ENCODE assay signal across 18 cellular contexts in the genomic region with DNA sequence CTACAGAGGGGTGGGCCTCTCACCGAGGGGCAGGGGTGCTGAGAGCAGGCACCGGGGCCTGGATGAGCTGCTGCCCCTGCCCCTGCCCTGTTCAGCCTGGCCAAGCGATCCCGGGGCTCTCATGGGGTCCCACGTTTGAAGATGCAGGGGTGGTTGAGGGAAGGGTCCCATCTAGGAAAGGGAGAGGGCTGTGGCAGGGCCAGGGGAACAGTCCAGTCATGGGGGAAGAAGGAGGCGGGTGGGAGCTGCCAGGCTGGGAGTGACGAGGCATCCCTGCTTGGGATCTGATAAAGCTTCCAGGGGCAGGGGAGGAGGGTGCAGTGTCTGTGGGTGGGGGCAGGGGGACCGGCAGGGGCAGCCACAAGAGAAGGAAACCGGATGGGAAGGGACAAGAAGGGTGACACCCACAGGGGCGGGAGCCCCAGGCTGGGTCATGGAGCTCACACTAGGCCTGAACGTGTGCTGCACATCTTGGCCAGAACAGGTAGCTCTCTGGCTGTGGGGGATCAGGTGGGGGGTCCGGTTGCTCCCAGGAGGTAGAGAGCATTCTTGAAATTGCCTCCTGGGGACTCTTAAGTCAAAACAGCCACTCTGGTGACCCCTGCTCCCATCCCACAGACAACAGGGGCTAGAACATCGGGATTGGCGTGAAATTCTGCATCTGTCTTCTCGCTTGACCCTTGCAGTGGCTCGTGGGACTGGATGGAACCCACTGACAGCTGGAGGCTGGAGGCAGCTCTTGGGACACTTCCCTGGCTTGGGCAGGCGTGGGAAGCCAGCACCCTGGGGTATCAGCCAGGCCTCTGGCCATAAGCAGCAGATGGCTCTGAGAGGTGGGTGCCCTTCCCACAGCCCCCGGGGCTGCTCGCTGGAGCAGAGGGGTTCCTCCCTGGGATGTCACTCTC. TPM values are rescaled to one million over a fixed set of nuclear protein-coding genes. Genes with fewer than 3 reads are reported as not detected.
DNase-seq lines count a peak whose midpoint lies in the region; ATAC-seq, FAIRE-seq and TF ChIP-seq lines count a peak whose summit lies in the region.
"Had no signal": no experiment of that assay in that cellular context is flagged by ENCODE, and none has a peak within 500 bp of the region (broad histone marks: within the 10 kb centered on the region; RNA-seq: fewer than 3 reads in every experiment).

No MANE protein-coding gene starts in this region.

- ATAC-seq in K562 (peak; percentile 86), heart left ventricle (no peak), GM19455 (IDR thresholded peaks at IDR 0.05; ENCODE audit: unreplicated experiment) (no peak), GM18870 (IDR thresholded peaks at IDR 0.05; ENCODE audit: unreplicated experiment) (no peak)
- ATAC-seq: PC-3 had no signal

- H2BK120ac ChIP-seq in neuronal stem cell (ENCODE audit: low read depth, low read length): no peak overlapping the region

- no peaks in the 10 kb centered on the region for H3K79me1 ChIP-seq in neuronal stem cell (ENCODE audit: low read depth, low read length)

- H3K9me3 ChIP-seq in BLaER1 treated with 17β-estradiol and CSF1 and Interleukin-3, amounts not matched to agents 10 nM and 100 nM (replicated peaks in 1 of 11): no peaks in the 10 kb centered on the region
- H3K9me3 ChIP-seq in K562 (replicated peaks; ENCODE audit: control insufficient read depth, insufficient read depth, low read depth, low read length) (no peaks in the 10 kb centered on the region), neuronal stem cell (replicated peaks in 1 of 2; ENCODE audit: control insufficient read depth in 2 of 2, insufficient read depth in 1 of 2, low read depth in 1 of 2, low read length in 2 of 2) (no peaks in the 10 kb centered on the region), heart left ventricle (no peaks in the 10 kb centered on the region)
- H3K9me3 ChIP-seq: HAP-1 had no signal

- peak overlapping the region; percentile 31 for H3K14ac ChIP-seq in neuronal stem cell (ENCODE audit: low read length)

- no peak overlapping the region for H3K4me3 ChIP-seq in BLaER1 treated with 17β-estradiol and CSF1 and Interleukin-3, amounts not matched to agents 10 nM and 100 nM
- peak overlapping the region; percentile 19; the same call in 1 of the 2 replicates for H3K4me3 ChIP-seq in K562
- H3K4me3 ChIP-seq in neuronal stem cell (ENCODE audit: low read length in 2 of 2): no peak overlapping the region
- no peak overlapping the region for H3K4me3 ChIP-seq in heart left ventricle
- H3K4me3 ChIP-seq: HAP-1, SK-N-MC had no signal

- no peaks in the 10 kb centered on the region for H3K36me3 ChIP-seq in BLaER1 treated with 17β-estradiol and CSF1 and Interleukin-3, amounts not matched to agents 10 nM and 100 nM
- H3K36me3 ChIP-seq in K562 (ENCODE audit: control insufficient read depth, insufficient read depth, low read length): no peaks in the 10 kb centered on the region
- H3K36me3 ChIP-seq in neuronal stem cell (replicated peaks in 1 of 2; ENCODE audit: control insufficient read depth in 2 of 2, insufficient read depth in 2 of 2, low read length in 2 of 2): no peaks in the 10 kb centered on the region
- H3K36me3 ChIP-seq in heart left ventricle: no peaks in the 10 kb centered on the region
- H3K36me3 ChIP-seq: HAP-1 had no signal

- DNase-seq in OCI-M1 (lab: John Stamatoyannopoulos, UW): peak; percentile 87
- DNase-seq in K562 (ENCODE audit: extremely low read depth in 1 of 4, low spot score in 3 of 4): peak; percentile 91 to 98 (median 96)
- no peak for DNase-seq in neuronal stem cell (ENCODE audit: low spot score)
- no peak for DNase-seq in NCI-H187 treated with DMSO at 0.1 percent for 48 hours (lab: John Stamatoyannopoulos, UW)
- DNase-seq in heart left ventricle: no peak
- DNase-seq: KBM-7, MV-4-11, NCI-H1417 treated with DMSO at 0.1 percent for 48 hours, NCI-H2029 treated with DMSO at 0.1 percent for 48 hours, NCI-H2171 treated with DMSO at 0.1 percent for 48 hours, NCI-H446 treated with DMSO at 0.1 percent for 48 hours, PC-3 had no signal

- TF ChIP-seq CTCF in K562 (IDR thresholded peaks at IDR 0.05 in 2 of 3, conservative IDR thresholded peaks at IDR 0.05 in 1 of 3; ENCODE audit: insufficient read depth in 2 of 3, low read depth in 1 of 3, low read length in 3 of 3) (no peak), heart left ventricle (IDR thresholded peaks at IDR 0.05) (no peak)

- H3K79me2 ChIP-seq in K562 (ENCODE audit: control insufficient read depth, insufficient read depth, low read length): no peaks in the 10 kb centered on the region; the same call in 2 of the 3 replicates

- in situ Hi-C loops in K562 (cut with MboI): no loop called here

- H2BK15ac ChIP-seq in neuronal stem cell (ENCODE audit: low read length): no peak overlapping the region

- H3K18ac ChIP-seq in neuronal stem cell (ENCODE audit: low read length): peak overlapping the region; percentile 28

- intact Hi-C loops in K562 (cut with micrococcal nuclease): no loop called here
- intact Hi-C loops in heart left ventricle (cut with DNase I): no loop called here

- H4K91ac ChIP-seq in neuronal stem cell (ENCODE audit: low read depth, low read length, poor library complexity): no peak overlapping the region

- no peak overlapping the region for H2BK5ac ChIP-seq in neuronal stem cell (ENCODE audit: low read length)

- POLR2A ChIA-PET in K562 (lab: Yijun Ruan, JAX): interaction anchor here (0.6 to 1.1 kb wide), 6 partner anchors 11 to 975 kb away, joined by 3 to 8 read pairs (median 3); no protein-coding TSS in a partner anchor

- WGBS in K562 (ENCODE audit: insufficient coverage, low coverage, missing lambda C conversion rate): 30% methylated on average over 16 of the region's 19 CpGs
- no CpG with 5 or more reads among the region's 19 CpGs for WGBS in neuronal stem cell (ENCODE audit: extremely low coverage in 2 of 2, insufficient read length in 2 of 2, insufficient replicate concordance in 1 of 2), 2 donors
- 64 to 73% (median 69%) methylated on average over 13 to 19 of the region's 19 CpGs for WGBS in heart left ventricle, 4 donors

- CTCF ChIA-PET in K562 (lab: Yijun Ruan, JAX; ENCODE audit: low intra/inter-chr PET ratio): no interaction called here

- H3K4ac ChIP-seq in neuronal stem cell (ENCODE audit: low read length): peak overlapping the region; percentile 89

- H4K20me1 ChIP-seq in BLaER1 treated with 17β-estradiol and CSF1 and Interleukin-3, amounts not matched to agents 10 nM and 100 nM: peaks cover 0 to 28% (median 0%) of the 10 kb centered on the region in 11 experiments; a peak in 6 of 22 replicates
- H4K20me1 ChIP-seq in K562 (replicated peaks; ENCODE audit: control insufficient read depth, insufficient read depth, low read length): no peaks in the 10 kb centered on the region

- H3K4me2 ChIP-seq in BLaER1 treated with 17β-estradiol and CSF1 and Interleukin-3, amounts not matched to agents 10 nM and 100 nM: peak overlapping the region in 6 of 11 experiments; percentile 9 to 32 (median 15); a peak in 5 of 22 replicates
- H3K4me2 ChIP-seq in K562 (ENCODE audit: insufficient read depth, low read length) (peak overlapping the region; percentile 64), neuronal stem cell (ENCODE audit: insufficient read depth, low read length, poor library complexity, severe bottlenecking) (no peak overlapping the region)

- TF ChIP-seq RAD21 in K562 (CRISPR knock-in tag; conservative IDR thresholded peaks at IDR 0.05 in 1 of 2, IDR thresholded peaks at IDR 0.05 in 1 of 2): no peak

- no peak overlapping the region for H3K9ac ChIP-seq in BLaER1 treated with 17β-estradiol and CSF1 and Interleukin-3, amounts not matched to agents 10 nM and 100 nM
- peak overlapping the region; percentile 73 to 93 for H3K9ac ChIP-seq in K562 (ENCODE audit: insufficient read depth in 1 of 2, low read depth in 2 of 2, low read length in 2 of 2)
- no peak overlapping the region for H3K9ac ChIP-seq in neuronal stem cell (ENCODE audit: low read depth, low read length, poor library complexity)

- TF ChIP-seq EP300 in K562 (IDR thresholded peaks at IDR 0.05; ENCODE audit: low read length): peak; percentile 70

- H3K9me1 ChIP-seq in K562 (ENCODE audit: control insufficient read depth, insufficient read depth, low read length): no peaks in the 10 kb centered on the region

- H3K4me1 ChIP-seq in BLaER1 treated with 17β-estradiol and CSF1 and Interleukin-3, amounts not matched to agents 10 nM and 100 nM: peaks cover 0 to 30% (median 12%) of the 10 kb centered on the region in 10 experiments; a peak in 12 of 20 replicates
- H3K4me1 ChIP-seq in K562 (replicated peaks in 1 of 2; ENCODE audit: control insufficient read depth in 2 of 2, insufficient read depth in 2 of 2, low read length in 2 of 2): peaks cover 61 to 100% of the 10 kb centered on the region in 2 experiments
- H3K4me1 ChIP-seq in neuronal stem cell (ENCODE audit: control insufficient read depth in 2 of 2, insufficient read depth in 1 of 2, low read depth in 1 of 2, low read length in 2 of 2): peaks cover 0 to 5% of the 10 kb centered on the region in 2 donors
- H3K4me1 ChIP-seq in heart left ventricle: peaks cover 0 to 40% (median 10%) of the 10 kb centered on the region in 12 donors
- H3K4me1 ChIP-seq: HAP-1 had no signal

- peaks cover 7 to 39% (median 19%) of the 10 kb centered on the region in 11 experiments; a peak in 16 of 22 replicates for H3K27me3 ChIP-seq in BLaER1 treated with 17β-estradiol and CSF1 and Interleukin-3, amounts not matched to agents 10 nM and 100 nM
- H3K27me3 ChIP-seq in K562 (ENCODE audit: control insufficient read depth in 2 of 2, insufficient read depth in 2 of 2, low read length in 2 of 2) (peaks cover 0 to 6% of the 10 kb centered on the region in 2 experiments; a peak in 1 of 5 replicates), neuronal stem cell (ENCODE audit: control insufficient read depth in 3 of 3, insufficient read depth in 3 of 3, low read depth in 1 of 3, low read length in 3 of 3) (peaks cover 0 to 70% (median 0%) of the 10 kb centered on the region in 3 experiments), heart left ventricle (peaks cover 0 to 13% (median 0%) of the 10 kb centered on the region in 9 donors)

- TF ChIP-seq POLR2A in K562 (conservative IDR thresholded peaks at IDR 0.05) (peak; percentile 52), heart left ventricle (IDR thresholded peaks at IDR 0.05) (no peak)

- H3K23ac ChIP-seq in neuronal stem cell (ENCODE audit: low read depth, low read length, poor library complexity): peak overlapping the region; percentile 17

- H2BK12ac ChIP-seq in neuronal stem cell (ENCODE audit: low read length): no peak overlapping the region

- H2AFZ ChIP-seq in K562 (ENCODE audit: low read depth, low read length) (peak overlapping the region; percentile 80), neuronal stem cell (ENCODE audit: low read length) (no peak overlapping the region)

- BruUV-seq in K562 (replicated peaks; lab: Mats Ljungman, UMichigan): no TSS peak

- H4K8ac ChIP-seq in neuronal stem cell (ENCODE audit: low read depth, low read length): no peak overlapping the region

- H3K27ac ChIP-seq in BLaER1 treated with 17β-estradiol and CSF1 and Interleukin-3, amounts not matched to agents 10 nM and 100 nM: no peak overlapping the region
- H3K27ac ChIP-seq in K562 (ENCODE audit: extremely low read depth, low read depth, low read length) (peak overlapping the region; percentile 89), neuronal stem cell (replicated peaks; ENCODE audit: low read length) (no peak overlapping the region), heart left ventricle (no peak overlapping the region)
- H3K27ac ChIP-seq: SK-N-MC had no signal

- peak overlapping the region; percentile 92 for H2AK5ac ChIP-seq in neuronal stem cell (ENCODE audit: low read depth, low read length)

- FAIRE-seq in K562 (lab: Jason Lieb, UNC): no peak

RNA-seq across cellular contexts. Expression of a gene that starts 58.0 kb away (rescaled TPM):
- 0.40 and 1.3 TPM in 2 replicates for total RNA-seq in K562 (2011; cell fraction: chromatin; rRNA removed; ENCODE audit: low replicate concordance)
- 0.66 and 0.67 TPM in 2 replicates for total RNA-seq in K562 (2011; cell fraction: nucleolus; rRNA removed)
- total RNA-seq in K562 (2011; cell fraction: nucleoplasm; rRNA removed): 0.29 and 0.46 TPM in 2 replicates
- total RNA-seq in K562 (2014; rRNA removed) (0.18 and 0.45 TPM in 2 replicates), K562 (2014; rRNA removed; fragmentation: Illumina TruSeq; extraction: Trizol) (0.06 TPM in 1 of 2 replicates, not detected in the other), K562 (2015; rRNA removed; fragmentation: Illumina TruSeq; extraction: Trizol) (0.08 and 0.22 TPM in 2 replicates), K562 (2021) (0.49 TPM in 2 replicates), heart left ventricle (1 to 10 TPM in 4 of 9 donors, under 1 TPM in 5; 0.21 to 7.4 (median 0.83) TPM)
- polyA plus RNA-seq in K562 (2011; rRNA removed) (0.57 and 0.68 TPM in 2 replicates), K562 (2014; fragmentation: Illumina TruSeq; extraction: Trizol) (0.09 and 0.11 TPM in 2 replicates), K562 (2014; fragmentation: Nextera tagmentation; extraction: Ambion mirVana) (not detected), K562 (2014; rRNA removed) (0.16 and 0.34 TPM in 2 replicates), heart left ventricle (1 to 10 TPM in 1 of 2 donors, under 1 TPM in 1; 0.98 to 1.6 TPM)
- 0.68 and 2.4 TPM in 2 replicates for polyA plus RNA-seq in K562 (2011; cell fraction: cytosol; rRNA removed)
- 1.4 and 2.7 TPM in 2 replicates for polyA plus RNA-seq in K562 (2011; cell fraction: nucleus; rRNA removed)
- 0.43 and 0.44 TPM in 2 replicates for polyA plus RNA-seq in K562 (2012)
- polyA minus RNA-seq in K562 (2011; rRNA and poly(A)+ RNA removed): 0.12 and 0.39 TPM in 2 replicates
- 0.86 and 1.5 TPM in 2 replicates for polyA minus RNA-seq in K562 (2011; cell fraction: cytosol; rRNA and poly(A)+ RNA removed)
- polyA minus RNA-seq in K562 (2011; cell fraction: nucleus; rRNA and poly(A)+ RNA removed): 0.67 TPM in 2 replicates
- polyA plus RNA-seq in neuronal stem cell (2013, experiment 1 of 2): 0.08 TPM
- polyA plus RNA-seq in neuronal stem cell (2013, experiment 2 of 2): 0.11 TPM
- total RNA-seq: A673 had no signal

Comparison
In these comparisons a context has a peak if more than half of its experiments do, and no peak if none do; other contexts are left out.
1. H3K9ac ChIP-seq: peak in K562 (2 of 2); none in BLaER1 treated with 17β-estradiol and CSF1 and Interleukin-3, amounts not matched to agents 10 nM and 100 nM (0 of 11) and neuronal stem cell (single experiment).
2. DNase-seq: peak in OCI-M1 (single experiment) and K562 (4 of 4); none in neuronal stem cell (single experiment), NCI-H187 treated with DMSO at 0.1 percent for 48 hours (single experiment) and heart left ventricle (0 of 5).